Comparison of ENCODE assay signal across 1 cellular context in the genomic region with DNA sequence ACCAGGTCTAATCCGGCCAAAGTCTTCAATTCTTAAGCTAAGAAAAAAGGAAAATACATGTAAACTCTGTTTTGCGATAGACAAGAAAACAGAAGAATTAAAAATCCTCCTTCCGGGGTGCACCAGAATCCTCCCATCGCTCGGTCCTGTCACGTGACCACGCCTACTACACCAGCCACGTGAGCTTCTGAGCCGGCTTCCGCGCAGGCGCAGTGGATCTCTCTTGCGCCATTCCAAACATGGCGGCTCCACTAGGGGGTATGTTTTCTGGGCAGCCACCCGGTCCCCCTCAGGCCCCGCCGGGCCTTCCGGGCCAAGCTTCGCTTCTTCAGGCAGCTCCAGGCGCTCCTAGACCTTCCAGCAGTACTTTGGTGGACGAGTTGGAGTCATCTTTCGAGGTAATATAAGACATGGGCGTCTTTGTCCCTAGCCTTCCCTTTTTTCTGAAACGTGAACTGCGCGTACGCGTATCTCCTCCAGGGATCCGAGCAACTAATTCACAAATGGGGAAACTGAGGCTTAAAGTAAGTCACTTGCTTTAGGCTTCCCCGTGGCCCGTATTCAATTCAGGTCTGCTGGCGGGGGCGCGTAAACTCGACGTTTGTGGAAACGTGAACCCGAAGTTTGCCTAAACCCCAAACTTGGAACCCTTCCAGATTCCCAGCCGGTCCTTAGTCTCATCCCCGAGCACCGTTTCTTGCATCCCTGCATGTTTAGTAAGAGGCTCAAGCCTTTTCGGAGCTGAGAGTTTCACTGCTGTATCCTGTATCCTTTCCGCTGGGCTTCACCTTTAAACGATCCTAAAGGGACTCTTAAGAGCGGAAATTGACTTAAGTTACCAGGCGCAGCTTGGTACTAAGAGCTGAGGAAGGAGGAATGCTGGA.
A peak's percentile ranks its signal among the peaks of the same experiment; 100 is the strongest.
TF ChIP-seq lines count a peak whose summit lies in the region.

A gene with protein sequence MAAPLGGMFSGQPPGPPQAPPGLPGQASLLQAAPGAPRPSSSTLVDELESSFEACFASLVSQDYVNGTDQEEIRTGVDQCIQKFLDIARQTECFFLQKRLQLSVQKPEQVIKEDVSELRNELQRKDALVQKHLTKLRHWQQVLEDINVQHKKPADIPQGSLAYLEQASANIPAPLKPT (plus strand): TSS at position 226 of the 884 bp plus-strand sequence. CDS start 14 bp downstream, at position 240.

TF ChIP-seq in HepG2, 621 proteins besides CTCF, POLR2A, EP300 and RAD21 (continued from another document and continues in another):
- TF ChIP-seq, protein P1, sequence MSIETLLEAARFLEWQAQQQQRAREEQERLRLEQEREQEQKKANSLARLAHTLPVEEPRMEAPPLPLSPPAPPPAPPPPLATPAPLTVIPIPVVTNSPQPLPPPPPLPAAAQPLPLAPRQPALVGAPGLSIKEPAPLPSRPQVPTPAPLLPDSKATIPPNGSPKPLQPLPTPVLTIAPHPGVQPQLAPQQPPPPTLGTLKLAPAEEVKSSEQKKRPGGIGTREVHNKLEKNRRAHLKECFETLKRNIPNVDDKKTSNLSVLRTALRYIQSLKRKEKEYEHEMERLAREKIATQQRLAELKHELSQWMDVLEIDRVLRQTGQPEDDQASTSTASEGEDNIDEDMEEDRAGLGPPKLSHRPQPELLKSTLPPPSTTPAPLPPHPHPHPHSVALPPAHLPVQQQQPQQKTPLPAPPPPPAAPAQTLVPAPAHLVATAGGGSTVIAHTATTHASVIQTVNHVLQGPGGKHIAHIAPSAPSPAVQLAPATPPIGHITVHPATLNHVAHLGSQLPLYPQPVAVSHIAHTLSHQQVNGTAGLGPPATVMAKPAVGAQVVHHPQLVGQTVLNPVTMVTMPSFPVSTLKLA (IDR thresholded peaks at IDR 0.05), result peak; percentile 72
- TF ChIP-seq SPEN (CRISPR knock-in tag; IDR thresholded peaks at IDR 0.05; ENCODE audit: low read depth) (peak; percentile 71), CENPX (CRISPR knock-in tag; IDR thresholded peaks at IDR 0.05) (no peak), ZNF205 (CRISPR knock-in tag; IDR thresholded peaks at IDR 0.05) (no peak), ZMAT3 (CRISPR knock-in tag; conservative IDR thresholded peaks at IDR 0.05) (0 out of 2 replicates have a peak, but pooled peaks have one; percentile 45), NFE2 (CRISPR knock-in tag; IDR thresholded peaks at IDR 0.05) (no peak), ZNF234 (CRISPR knock-in tag; conservative IDR thresholded peaks at IDR 0.05) (peak; percentile 48; the same call in 1 of the 2 replicates), SATB2 (CRISPR knock-in tag; IDR thresholded peaks at IDR 0.05) (peak; percentile 46; the same call in 1 of the 2 replicates), GTF2F1 (IDR thresholded peaks at IDR 0.05; ENCODE audit: low read length) (peak; percentile 93; the same call in 1 of the 2 replicates), ZNF20 (CRISPR knock-in tag; IDR thresholded peaks at IDR 0.05) (no peak), SOX13 (IDR thresholded peaks at IDR 0.05) (no peak), SOX13 (CRISPR knock-in tag; conservative IDR thresholded peaks at IDR 0.05 in 1 of 2, IDR thresholded peaks at IDR 0.05 in 1 of 2) (peak in 1 of 2 experiments; percentile 21; a peak in 1 of 4 replicates), KDM2A (CRISPR knock-in tag; IDR thresholded peaks at IDR 0.05; ENCODE audit: borderline replicate concordance, low read depth) (peak; percentile 85), ATF7-NPFF (CRISPR knock-in tag; IDR thresholded peaks at IDR 0.05; ENCODE audit: low read depth) (no peak), MAZ (IDR thresholded peaks at IDR 0.05; ENCODE audit: borderline replicate concordance, low read depth, low read length) (no peak), MAZ (CRISPR knock-in tag; IDR thresholded peaks at IDR 0.05; ENCODE audit: low read depth) (no peak), HCFC1 (IDR thresholded peaks at IDR 0.05; ENCODE audit: low read depth, low read length) (no peak), SMAD1 (CRISPR knock-in tag; IDR thresholded peaks at IDR 0.05; ENCODE audit: borderline replicate concordance, low read depth) (no peak), NFATC3 (CRISPR knock-in tag; IDR thresholded peaks at IDR 0.05) (no peak), ZNF549 (CRISPR knock-in tag; IDR thresholded peaks at IDR 0.05) (no peak), GATAD1 (CRISPR knock-in tag; IDR thresholded peaks at IDR 0.05) (peak; percentile 95), TBL1XR1 (IDR thresholded peaks at IDR 0.05; ENCODE audit: borderline replicate concordance, low read length, partially characterized antibody) (no peak), CAMTA2 (CRISPR knock-in tag; IDR thresholded peaks at IDR 0.05; ENCODE audit: borderline replicate concordance) (no peak), ZMYM4 (CRISPR knock-in tag; IDR thresholded peaks at IDR 0.05) (peak; percentile 43; the same call in 1 of the 2 replicates), GABPB1 (CRISPR knock-in tag; IDR thresholded peaks at IDR 0.05) (peak; percentile 70), RBFOX2 (IDR thresholded peaks at IDR 0.05; ENCODE audit: low read depth, low read length) (peak; percentile 66)
- TF ChIP-seq, protein P2, sequence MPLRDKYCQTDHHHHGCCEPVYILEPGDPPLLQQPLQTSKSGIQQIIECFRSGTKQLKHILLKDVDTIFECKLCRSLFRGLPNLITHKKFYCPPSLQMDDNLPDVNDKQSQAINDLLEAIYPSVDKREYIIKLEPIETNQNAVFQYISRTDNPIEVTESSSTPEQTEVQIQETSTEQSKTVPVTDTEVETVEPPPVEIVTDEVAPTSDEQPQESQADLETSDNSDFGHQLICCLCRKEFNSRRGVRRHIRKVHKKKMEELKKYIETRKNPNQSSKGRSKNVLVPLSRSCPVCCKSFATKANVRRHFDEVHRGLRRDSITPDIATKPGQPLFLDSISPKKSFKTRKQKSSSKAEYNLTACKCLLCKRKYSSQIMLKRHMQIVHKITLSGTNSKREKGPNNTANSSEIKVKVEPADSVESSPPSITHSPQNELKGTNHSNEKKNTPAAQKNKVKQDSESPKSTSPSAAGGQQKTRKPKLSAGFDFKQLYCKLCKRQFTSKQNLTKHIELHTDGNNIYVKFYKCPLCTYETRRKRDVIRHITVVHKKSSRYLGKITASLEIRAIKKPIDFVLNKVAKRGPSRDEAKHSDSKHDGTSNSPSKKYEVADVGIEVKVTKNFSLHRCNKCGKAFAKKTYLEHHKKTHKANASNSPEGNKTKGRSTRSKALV (CRISPR knock-in tag; IDR thresholded peaks at IDR 0.05), result 0 out of 2 replicates have a peak, but pooled peaks have one; percentile 58
- TF ChIP-seq, protein P3, sequence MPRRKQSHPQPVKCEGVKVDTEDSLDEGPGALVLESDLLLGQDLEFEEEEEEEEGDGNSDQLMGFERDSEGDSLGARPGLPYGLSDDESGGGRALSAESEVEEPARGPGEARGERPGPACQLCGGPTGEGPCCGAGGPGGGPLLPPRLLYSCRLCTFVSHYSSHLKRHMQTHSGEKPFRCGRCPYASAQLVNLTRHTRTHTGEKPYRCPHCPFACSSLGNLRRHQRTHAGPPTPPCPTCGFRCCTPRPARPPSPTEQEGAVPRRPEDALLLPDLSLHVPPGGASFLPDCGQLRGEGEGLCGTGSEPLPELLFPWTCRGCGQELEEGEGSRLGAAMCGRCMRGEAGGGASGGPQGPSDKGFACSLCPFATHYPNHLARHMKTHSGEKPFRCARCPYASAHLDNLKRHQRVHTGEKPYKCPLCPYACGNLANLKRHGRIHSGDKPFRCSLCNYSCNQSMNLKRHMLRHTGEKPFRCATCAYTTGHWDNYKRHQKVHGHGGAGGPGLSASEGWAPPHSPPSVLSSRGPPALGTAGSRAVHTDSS (CRISPR knock-in tag; conservative IDR thresholded peaks at IDR 0.05), result no peak
- TF ChIP-seq, protein P4, sequence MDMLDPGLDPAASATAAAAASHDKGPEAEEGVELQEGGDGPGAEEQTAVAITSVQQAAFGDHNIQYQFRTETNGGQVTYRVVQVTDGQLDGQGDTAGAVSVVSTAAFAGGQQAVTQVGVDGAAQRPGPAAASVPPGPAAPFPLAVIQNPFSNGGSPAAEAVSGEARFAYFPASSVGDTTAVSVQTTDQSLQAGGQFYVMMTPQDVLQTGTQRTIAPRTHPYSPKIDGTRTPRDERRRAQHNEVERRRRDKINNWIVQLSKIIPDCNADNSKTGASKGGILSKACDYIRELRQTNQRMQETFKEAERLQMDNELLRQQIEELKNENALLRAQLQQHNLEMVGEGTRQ (IDR thresholded peaks at IDR 0.05; ENCODE audit: low read depth, low read length), result peak; percentile 99
- TF ChIP-seq, protein P4 (CRISPR knock-in tag; IDR thresholded peaks at IDR 0.05; ENCODE audit: borderline replicate concordance), result peak; percentile 98; the same call in 1 of the 2 replicates
- TF ChIP-seq, protein P5, sequence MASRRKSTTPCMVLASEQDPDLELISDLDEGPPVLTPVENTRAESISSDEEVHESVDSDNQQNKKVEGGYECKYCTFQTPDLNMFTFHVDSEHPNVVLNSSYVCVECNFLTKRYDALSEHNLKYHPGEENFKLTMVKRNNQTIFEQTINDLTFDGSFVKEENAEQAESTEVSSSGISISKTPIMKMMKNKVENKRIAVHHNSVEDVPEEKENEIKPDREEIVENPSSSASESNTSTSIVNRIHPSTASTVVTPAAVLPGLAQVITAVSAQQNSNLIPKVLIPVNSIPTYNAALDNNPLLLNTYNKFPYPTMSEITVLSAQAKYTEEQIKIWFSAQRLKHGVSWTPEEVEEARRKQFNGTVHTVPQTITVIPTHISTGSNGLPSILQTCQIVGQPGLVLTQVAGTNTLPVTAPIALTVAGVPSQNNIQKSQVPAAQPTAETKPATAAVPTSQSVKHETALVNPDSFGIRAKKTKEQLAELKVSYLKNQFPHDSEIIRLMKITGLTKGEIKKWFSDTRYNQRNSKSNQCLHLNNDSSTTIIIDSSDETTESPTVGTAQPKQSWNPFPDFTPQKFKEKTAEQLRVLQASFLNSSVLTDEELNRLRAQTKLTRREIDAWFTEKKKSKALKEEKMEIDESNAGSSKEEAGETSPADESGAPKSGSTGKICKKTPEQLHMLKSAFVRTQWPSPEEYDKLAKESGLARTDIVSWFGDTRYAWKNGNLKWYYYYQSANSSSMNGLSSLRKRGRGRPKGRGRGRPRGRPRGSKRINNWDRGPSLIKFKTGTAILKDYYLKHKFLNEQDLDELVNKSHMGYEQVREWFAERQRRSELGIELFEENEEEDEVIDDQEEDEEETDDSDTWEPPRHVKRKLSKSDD (CRISPR knock-in tag; IDR thresholded peaks at IDR 0.05; ENCODE audit: low read depth), result peak; percentile 71; the same call in 1 of the 2 replicates
- TF ChIP-seq, protein P6, sequence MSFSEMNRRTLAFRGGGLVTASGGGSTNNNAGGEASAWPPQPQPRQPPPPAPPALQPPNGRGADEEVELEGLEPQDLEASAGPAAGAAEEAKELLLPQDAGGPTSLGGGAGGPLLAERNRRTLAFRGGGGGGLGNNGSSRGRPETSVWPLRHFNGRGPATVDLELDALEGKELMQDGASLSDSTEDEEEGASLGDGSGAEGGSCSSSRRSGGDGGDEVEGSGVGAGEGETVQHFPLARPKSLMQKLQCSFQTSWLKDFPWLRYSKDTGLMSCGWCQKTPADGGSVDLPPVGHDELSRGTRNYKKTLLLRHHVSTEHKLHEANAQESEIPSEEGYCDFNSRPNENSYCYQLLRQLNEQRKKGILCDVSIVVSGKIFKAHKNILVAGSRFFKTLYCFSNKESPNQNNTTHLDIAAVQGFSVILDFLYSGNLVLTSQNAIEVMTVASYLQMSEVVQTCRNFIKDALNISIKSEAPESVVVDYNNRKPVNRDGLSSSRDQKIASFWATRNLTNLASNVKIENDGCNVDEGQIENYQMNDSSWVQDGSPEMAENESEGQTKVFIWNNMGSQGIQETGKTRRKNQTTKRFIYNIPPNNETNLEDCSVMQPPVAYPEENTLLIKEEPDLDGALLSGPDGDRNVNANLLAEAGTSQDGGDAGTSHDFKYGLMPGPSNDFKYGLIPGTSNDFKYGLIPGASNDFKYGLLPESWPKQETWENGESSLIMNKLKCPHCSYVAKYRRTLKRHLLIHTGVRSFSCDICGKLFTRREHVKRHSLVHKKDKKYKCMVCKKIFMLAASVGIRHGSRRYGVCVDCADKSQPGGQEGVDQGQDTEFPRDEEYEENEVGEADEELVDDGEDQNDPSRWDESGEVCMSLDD (CRISPR knock-in tag; IDR thresholded peaks at IDR 0.05; ENCODE audit: borderline replicate concordance), result peak; percentile 66; the same call in 1 of the 2 replicates
- TF ChIP-seq, protein P7, sequence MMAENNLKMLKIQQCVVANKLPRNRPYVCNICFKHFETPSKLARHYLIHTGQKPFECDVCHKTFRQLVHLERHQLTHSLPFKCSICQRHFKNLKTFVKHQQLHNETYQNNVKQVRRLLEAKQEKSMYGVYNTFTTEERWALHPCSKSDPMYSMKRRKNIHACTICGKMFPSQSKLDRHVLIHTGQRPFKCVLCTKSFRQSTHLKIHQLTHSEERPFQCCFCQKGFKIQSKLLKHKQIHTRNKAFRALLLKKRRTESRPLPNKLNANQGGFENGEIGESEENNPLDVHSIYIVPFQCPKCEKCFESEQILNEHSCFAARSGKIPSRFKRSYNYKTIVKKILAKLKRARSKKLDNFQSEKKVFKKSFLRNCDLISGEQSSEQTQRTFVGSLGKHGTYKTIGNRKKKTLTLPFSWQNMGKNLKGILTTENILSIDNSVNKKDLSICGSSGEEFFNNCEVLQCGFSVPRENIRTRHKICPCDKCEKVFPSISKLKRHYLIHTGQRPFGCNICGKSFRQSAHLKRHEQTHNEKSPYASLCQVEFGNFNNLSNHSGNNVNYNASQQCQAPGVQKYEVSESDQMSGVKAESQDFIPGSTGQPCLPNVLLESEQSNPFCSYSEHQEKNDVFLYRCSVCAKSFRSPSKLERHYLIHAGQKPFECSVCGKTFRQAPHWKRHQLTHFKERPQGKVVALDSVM (CRISPR knock-in tag; IDR thresholded peaks at IDR 0.05), result peak; percentile 36; the same call in 1 of the 2 replicates
- TF ChIP-seq, protein P8, sequence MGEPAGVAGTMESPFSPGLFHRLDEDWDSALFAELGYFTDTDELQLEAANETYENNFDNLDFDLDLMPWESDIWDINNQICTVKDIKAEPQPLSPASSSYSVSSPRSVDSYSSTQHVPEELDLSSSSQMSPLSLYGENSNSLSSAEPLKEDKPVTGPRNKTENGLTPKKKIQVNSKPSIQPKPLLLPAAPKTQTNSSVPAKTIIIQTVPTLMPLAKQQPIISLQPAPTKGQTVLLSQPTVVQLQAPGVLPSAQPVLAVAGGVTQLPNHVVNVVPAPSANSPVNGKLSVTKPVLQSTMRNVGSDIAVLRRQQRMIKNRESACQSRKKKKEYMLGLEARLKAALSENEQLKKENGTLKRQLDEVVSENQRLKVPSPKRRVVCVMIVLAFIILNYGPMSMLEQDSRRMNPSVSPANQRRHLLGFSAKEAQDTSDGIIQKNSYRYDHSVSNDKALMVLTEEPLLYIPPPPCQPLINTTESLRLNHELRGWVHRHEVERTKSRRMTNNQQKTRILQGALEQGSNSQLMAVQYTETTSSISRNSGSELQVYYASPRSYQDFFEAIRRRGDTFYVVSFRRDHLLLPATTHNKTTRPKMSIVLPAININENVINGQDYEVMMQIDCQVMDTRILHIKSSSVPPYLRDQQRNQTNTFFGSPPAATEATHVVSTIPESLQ (CRISPR knock-in tag; conservative IDR thresholded peaks at IDR 0.05), result no peak; the same call in 1 of the 2 replicates
